8 cellular contexts compared by ENCODE assay signal in genomic region chr5:107669543-107670027, GRCh38. TPM values are rescaled to one million over a fixed set of nuclear protein-coding genes. Genes with fewer than 3 reads are reported as not detected.
DNase-seq lines count a peak whose midpoint lies in the region; ATAC-seq and TF ChIP-seq lines count a peak whose summit lies in the region.

No MANE protein-coding gene starts in this region.

- H3K27me3 ChIP-seq in breast epithelium: peaks cover 0 to 3% of the 10 kb centered on the region in 2 donors
- peaks cover 0 to 79% (median 49%) of the 10 kb centered on the region in 7 donors for H3K27me3 ChIP-seq in spleen (replicated peaks in 1 of 7)

- H3K27ac ChIP-seq in breast epithelium: peak overlapping the region; percentile 88 to 90
- peak overlapping the region in 7 of 8 donors; percentile 48 to 75 (median 72) for H3K27ac ChIP-seq in spleen

- peak overlapping the region; percentile 61 to 75 (median 67) for H3K4me3 ChIP-seq in breast epithelium
- H3K4me3 ChIP-seq in spleen: peak overlapping the region; percentile 33 to 74 (median 54)

- 0 to 4% (median 1%) methylated on average over 34 to 39 of the region's 39 CpGs for WGBS in spleen, 5 donors

- TF ChIP-seq POLR2A in breast epithelium (IDR thresholded peaks at IDR 0.05) (no peak), spleen (IDR thresholded peaks at IDR 0.05) (no peak)

- intact Hi-C loops in breast epithelium (cut with DNase I; ENCODE audit: low total_unique reads) (no loop called here), spleen (cut with DNase I; ENCODE audit: low total_unique reads) (no loop called here)

- H3K36me3 ChIP-seq in breast epithelium (no peaks in the 10 kb centered on the region), spleen (no peaks in the 10 kb centered on the region)

- ATAC-seq in HG02763 (IDR thresholded peaks at IDR 0.05; ENCODE audit: unreplicated experiment): no peak
- ATAC-seq in HG03025 (IDR thresholded peaks at IDR 0.05; ENCODE audit: low FRiP score, unreplicated experiment): no peak

- DNase-seq in GM04504 (ENCODE audit: low read depth) (peak; percentile 7), NCI-H226 (peak; percentile 33), breast epithelium (ENCODE audit: low spot score in 2 of 2) (peak; percentile 54 to 55), iris pigment epithelial cell (ENCODE audit: low read depth) (peak; percentile 46), spleen (peak; percentile 65)
- no peak for DNase-seq in central memory CD4-positive, alpha-beta T cell

- H3K4me1 ChIP-seq in breast epithelium (no peaks in the 10 kb centered on the region), spleen (peaks cover 17 to 49% (median 46%) of the 10 kb centered on the region in 6 donors)

- no peak for TF ChIP-seq CTCF in breast epithelium (IDR thresholded peaks at IDR 0.05)
- TF ChIP-seq CTCF in spleen (IDR thresholded peaks at IDR 0.05 in 8 of 11, conservative IDR thresholded peaks at IDR 0.05 in 3 of 11): no peak

- no peaks in the 10 kb centered on the region for H3K9me3 ChIP-seq in breast epithelium
- no peaks in the 10 kb centered on the region for H3K9me3 ChIP-seq in spleen

RNA-seq across cellular contexts. Expression of gene EFNA5, which starts 1.2 kb away (rescaled TPM):
- total RNA-seq in breast epithelium (10 to 100 TPM; 12.1 to 34.2 (median 12.3) TPM), spleen (10 to 100 TPM in 6 of 7 donors, 1 to 10 TPM in 1; 3.7 to 29.0 (median 14.2) TPM)
- under 1 TPM; 0.33 to 0.96 (median 0.37) TPM for polyA plus RNA-seq in spleen
